ENCODE assay signal across 35 cellular contexts in the genomic region with DNA sequence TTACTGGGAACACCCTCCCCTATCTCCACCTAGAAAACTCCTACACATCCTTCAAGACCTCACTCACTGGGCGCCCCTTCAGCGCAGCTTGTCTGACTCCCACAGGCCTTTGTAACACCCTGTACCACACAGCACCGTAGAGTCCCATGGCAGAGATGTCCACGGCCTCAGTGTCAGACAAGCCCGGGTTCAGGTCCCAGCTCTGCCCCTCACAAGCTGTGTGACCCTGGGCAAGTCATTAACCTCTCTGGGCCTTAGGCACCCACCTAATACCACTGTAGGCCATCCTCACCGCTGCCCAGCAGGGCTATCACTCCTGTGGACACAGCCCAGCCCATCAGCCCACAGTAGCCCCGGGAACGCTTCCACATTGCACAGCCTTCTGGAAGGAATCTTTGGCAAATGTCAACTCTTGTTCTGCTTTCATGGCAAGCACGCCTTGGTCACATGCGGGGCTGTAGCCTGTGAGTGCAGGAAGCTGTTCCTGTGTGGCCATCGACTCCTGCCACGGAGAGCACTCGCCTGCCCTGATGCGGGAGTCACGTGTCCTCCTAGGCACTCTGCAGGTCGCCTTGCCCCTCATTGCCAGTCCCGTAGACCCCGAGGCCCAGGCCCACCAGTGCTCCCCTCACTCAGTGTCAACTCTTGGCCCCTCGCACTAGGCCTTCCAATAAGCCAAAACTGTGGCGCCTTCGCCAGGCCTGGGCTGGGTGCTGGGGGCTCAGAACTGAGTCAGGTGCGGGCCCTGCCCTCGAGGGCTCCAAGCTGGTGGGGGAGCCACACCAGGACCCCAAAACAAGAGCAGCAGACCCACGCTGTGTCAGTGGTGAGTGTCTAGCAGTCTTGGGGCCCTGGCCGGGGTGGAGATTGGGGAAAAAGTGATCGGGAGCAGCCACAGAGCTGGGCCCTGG. TPM values are rescaled to one million over a fixed set of nuclear protein-coding genes. Genes with fewer than 3 reads are reported as not detected.
DNase-seq lines count a peak whose midpoint lies in the region; ATAC-seq, FAIRE-seq and TF ChIP-seq lines count a peak whose summit lies in the region.
"Had no signal": no experiment of that assay in that cellular context is flagged by ENCODE, and none has a peak within 500 bp of the region (broad histone marks: within the 10 kb centered on the region; RNA-seq: fewer than 3 reads in every experiment).

No MANE protein-coding gene starts in this region.

- no peak overlapping the region for H2AK5ac ChIP-seq in H9 (ENCODE audit: insufficient read length, low read length)

- H3K27me3 Mint-ChIP-seq in H9 (ENCODE audit: low read depth) (peaks cover 43% of the 10 kb centered on the region), T-cell (peaks cover 0 to 4% of the 10 kb centered on the region in 2 donors)
- H3K27me3 Mint-ChIP-seq: activated CD4-positive, alpha-beta T cell treated with anti-CD3 and anti-CD28 coated beads, Interleukin-2, amount 10 ng/mL, durations not matched to agents 24 days and 14 days had no signal

- POLR2A ChIA-PET in T-cell (lab: Charles Lee), result no interaction called here

- H2BK20ac ChIP-seq in H9 (ENCODE audit: low read depth, low read length, poor library complexity, severe bottlenecking), result no peak overlapping the region

- H4K5ac ChIP-seq in H9 (ENCODE audit: insufficient read length, low read depth, low read length), result no peak overlapping the region

- no peak overlapping the region for H3K23ac ChIP-seq in H9 (ENCODE audit: insufficient read length, low read depth, low read length)

- no peak overlapping the region for H3K9ac ChIP-seq in H9 (ENCODE audit: extremely low read depth, insufficient read length, low read length)
- no peak overlapping the region for H3K9ac ChIP-seq in kidney (ENCODE audit: low read length in 2 of 2)

- DNase-seq in H9 (peak; percentile 27), kidney (peak; percentile 38), spleen (peak; percentile 46), T-cell (no peak)
- DNase-seq in activated CD8-positive, alpha-beta memory T cell treated with anti-CD3 and anti-CD28 coated beads, Interleukin-2, amount 50 U/mL, for 48 hours, result peak; percentile 30
- DNase-seq: activated CD4-positive, alpha-beta T cell treated with anti-CD3 and anti-CD28 coated beads, Interleukin-2, amount 10 ng/mL, durations not matched to agents 24 days and 14 days; activated naive CD4-positive, alpha-beta T cell treated with anti-CD3 and anti-CD28 coated beads, Interleukin-2, amount 50 U/mL, for 16 hours; amygdala; brain microvascular endothelial cell; effector CD4-positive, alpha-beta T cell; KBM-7; mucosa of descending colon; natural killer cell; NCI-H1694 treated with DMSO at 0.1 percent for 48 hours; NCI-H2171; NCI-H510A; SJCRH30; stimulated activated naive CD4-positive, alpha-beta T cell treated with Interleukin-2 at 50 U/mL for 16 hours; uterus had no signal

- H3K4ac ChIP-seq in H9 (ENCODE audit: low read depth, low read length), result peak overlapping the region; percentile 47; the same call in 1 of the 2 replicates

- 0 out of 2 replicates have a peak overlapping the region, but pooled peaks have one; percentile 3 for H2BK15ac ChIP-seq in H9 (ENCODE audit: low read depth, low read length)

- no peaks in the 10 kb centered on the region for H3K79me1 ChIP-seq in H9 (ENCODE audit: insufficient read depth, low read depth, low read length, poor library complexity, severe bottlenecking)

- no peak for TF ChIP-seq POLR2A in spleen (IDR thresholded peaks at IDR 0.05)

- no peak overlapping the region for H3T11ph ChIP-seq in H9 (ENCODE audit: low read length)

- peaks cover 14 to 16% of the 10 kb centered on the region in 2 experiments for H3K9me3 Mint-ChIP-seq in H9
- H3K9me3 Mint-ChIP-seq in T-cell, result no peaks in the 10 kb centered on the region
- H3K9me3 Mint-ChIP-seq: activated CD4-positive, alpha-beta T cell treated with anti-CD3 and anti-CD28 coated beads, Interleukin-2, amount 10 ng/mL, durations not matched to agents 24 days and 14 days; activated T-helper 17 cell treated with anti-CD3 and anti-CD28 coated beads, Interleukin-2, amount 50 U/mL, for 72 hours; CD8-positive, alpha-beta T cell; natural killer cell had no signal

- H3K27me3 ChIP-seq in H9 (ENCODE audit: insufficient read depth, low read length) (no peaks in the 10 kb centered on the region), spleen (replicated peaks in 1 of 7) (no peaks in the 10 kb centered on the region)
- H3K27me3 ChIP-seq: brain microvascular endothelial cell, SJCRH30, uterus had no signal

- no peaks in the 10 kb centered on the region for H3K9me3 ChIP-seq in H9 (ENCODE audit: control insufficient read depth, low read depth, low read length)
- H3K9me3 ChIP-seq in kidney (ENCODE audit: control insufficient read depth in 1 of 2, low read length in 2 of 2), result no peaks in the 10 kb centered on the region
- no peaks in the 10 kb centered on the region for H3K9me3 ChIP-seq in spleen
- H3K9me3 ChIP-seq: BE2C, mucosa of descending colon, SJCRH30, uterus had no signal

- H3K4me1 Mint-ChIP-seq in H9 (peaks cover 33 to 39% of the 10 kb centered on the region in 2 experiments), T-cell (no peaks in the 10 kb centered on the region)
- H3K4me1 Mint-ChIP-seq: activated CD4-positive, alpha-beta T cell treated with anti-CD3 and anti-CD28 coated beads, Interleukin-2, amount 10 ng/mL, durations not matched to agents 24 days and 14 days; activated T-helper 17 cell treated with anti-CD3 and anti-CD28 coated beads, Interleukin-2, amount 50 U/mL, for 72 hours; natural killer cell had no signal

- no peak for TF ChIP-seq CTCF in H9 (conservative IDR thresholded peaks at IDR 0.05)
- TF ChIP-seq CTCF in kidney (IDR thresholded peaks at IDR 0.05; ENCODE audit: borderline replicate concordance, extremely low read depth, insufficient read depth), result no peak
- TF ChIP-seq CTCF in spleen (IDR thresholded peaks at IDR 0.05 in 8 of 11, conservative IDR thresholded peaks at IDR 0.05 in 3 of 11), result no peak

- H2BK12ac ChIP-seq in H9 (ENCODE audit: insufficient read length, low read depth, low read length), result peak overlapping the region; percentile 77

- H3K23me2 ChIP-seq in H9 (ENCODE audit: insufficient read length, low read depth, low read length, poor library complexity, severe bottlenecking), result no peaks in the 10 kb centered on the region

- intact Hi-C loops in kidney (cut with DNase I) (no loop called here), spleen (cut with DNase I; ENCODE audit: low total_unique reads) (no loop called here)

- no peak overlapping the region for H3K27ac ChIP-seq in H9 (ENCODE audit: insufficient read length, low read depth, low read length)
- no peak overlapping the region for H3K27ac ChIP-seq in kidney (ENCODE audit: low read depth in 2 of 2, low read length in 2 of 2)
- H3K27ac ChIP-seq in spleen, result no peak overlapping the region
- H3K27ac ChIP-seq: brain microvascular endothelial cell, epithelial cell of prostate, SJCRH30, skin epidermis, uterus had no signal

- no peak overlapping the region for H3K4me2 ChIP-seq in H9 (ENCODE audit: insufficient read depth, insufficient read length, low read length)

- H4K20me1 ChIP-seq in H9 (ENCODE audit: control insufficient read depth, insufficient read depth, insufficient read length), result no peaks in the 10 kb centered on the region

- H3K4me1 ChIP-seq in H9 (ENCODE audit: insufficient read depth, low read length) (peaks cover 6% of the 10 kb centered on the region), kidney (ENCODE audit: control insufficient read depth in 1 of 2, insufficient read depth in 1 of 2, low read depth in 1 of 2, low read length in 2 of 2) (no peaks in the 10 kb centered on the region), spleen (no peaks in the 10 kb centered on the region)
- H3K4me1 ChIP-seq: BE2C, SJCRH30, uterus had no signal

- H3K36me3 Mint-ChIP-seq in H9 (ENCODE audit: insufficient read depth in 1 of 3, low read depth in 3 of 3) (peaks cover 2 to 14% (median 12%) of the 10 kb centered on the region in 3 experiments; a peak in 5 of 7 replicates), T-cell (no peaks in the 10 kb centered on the region)
- H3K36me3 Mint-ChIP-seq: CD8-positive, alpha-beta T cell; natural killer cell had no signal

- H4K91ac ChIP-seq in H9 (ENCODE audit: insufficient read length, low read depth, low read length), result peak overlapping the region; percentile 4

- H3K14ac ChIP-seq in H9 (ENCODE audit: insufficient read depth, low read length), result peak overlapping the region; percentile 16; the same call in 1 of the 2 replicates

- no peak for FAIRE-seq in kidney (lab: Jason Lieb, UNC)
- FAIRE-seq: keratinocyte had no signal

- H3K4me3 Mint-ChIP-seq in H9 (no peak overlapping the region; a peak in 1 of 5 replicates), T-cell (no peak overlapping the region)
- H3K4me3 Mint-ChIP-seq: activated CD4-positive, alpha-beta T cell treated with anti-CD3 and anti-CD28 coated beads, Interleukin-2, amount 10 ng/mL, durations not matched to agents 24 days and 14 days; activated T-helper 17 cell treated with anti-CD3 and anti-CD28 coated beads, Interleukin-2, amount 50 U/mL, for 72 hours; CD8-positive, alpha-beta T cell; natural killer cell had no signal

- no peak overlapping the region for H4K8ac ChIP-seq in H9 (replicated peaks; ENCODE audit: insufficient read length, low read depth, low read length)

- H3K27ac Mint-ChIP-seq in H9 (peak overlapping the region; percentile 62 to 89 (median 82)), T-cell (no peak overlapping the region)
- H3K27ac Mint-ChIP-seq: activated CD4-positive, alpha-beta T cell treated with anti-CD3 and anti-CD28 coated beads, Interleukin-2, amount 10 ng/mL, durations not matched to agents 24 days and 14 days; activated T-helper 17 cell treated with anti-CD3 and anti-CD28 coated beads, Interleukin-2, amount 50 U/mL, for 72 hours; CD8-positive, alpha-beta T cell; natural killer cell had no signal

- no peak overlapping the region for H3K4me3 ChIP-seq in kidney (ENCODE audit: low read length in 2 of 2)
- H3K4me3 ChIP-seq in spleen, result no peak overlapping the region
- H3K4me3 ChIP-seq: mucosa of descending colon, SJCRH30, skin epidermis, uterus had no signal

- H3K79me2 ChIP-seq in H9 (ENCODE audit: insufficient read depth, low read length), result no peaks in the 10 kb centered on the region

- no peaks in the 10 kb centered on the region for H3K36me3 ChIP-seq in kidney (ENCODE audit: control insufficient read depth in 1 of 2, insufficient read depth in 2 of 2, low read length in 2 of 2)
- H3K36me3 ChIP-seq in spleen, result no peaks in the 10 kb centered on the region
- H3K36me3 ChIP-seq: BE2C, brain microvascular endothelial cell, SJCRH30, uterus had no signal

- CTCF ChIA-PET in T-cell (lab: Charles Lee), result no interaction called here

- peak overlapping the region; percentile 45 for H3K18ac ChIP-seq in H9 (ENCODE audit: insufficient read length, low read depth, low read length)

- no CpG with 5 or more reads among the region's 26 CpGs for WGBS in H9 (ENCODE audit: extremely low coverage, insufficient read length, low lambda C conversion rate)
- 89 to 93% (median 91%) methylated on average over 21 to 26 of the region's 26 CpGs for WGBS in spleen, 5 donors

- no peak overlapping the region for H3K56ac ChIP-seq in H9 (ENCODE audit: insufficient read length, low read depth, low read length)

- peak overlapping the region; percentile 20 for H2BK5ac ChIP-seq in H9 (ENCODE audit: insufficient read length, low read length)

- ATAC-seq in GM21390 (IDR thresholded peaks at IDR 0.05; ENCODE audit: unreplicated experiment), result no peak
- no peak for ATAC-seq in HG02623 (IDR thresholded peaks at IDR 0.05; ENCODE audit: unreplicated experiment)
- no peak for ATAC-seq in T-cell (replicated peaks in 1 of 4)
- ATAC-seq: activated T-helper 17 cell treated with anti-CD3 and anti-CD28 coated beads, Interleukin-2, amount 50 U/mL, for 72 hours; CD8-positive, alpha-beta T cell; mucosa of descending colon; natural killer cell had no signal

- no peak overlapping the region for H2BK120ac ChIP-seq in H9 (ENCODE audit: low read depth, low read length, poor library complexity, severe bottlenecking)

- no peak overlapping the region for H2AFZ ChIP-seq in H9 (ENCODE audit: low read length)

RNA-seq across cellular contexts. Expression of gene RFPL3, which starts 32.9 kb away (rescaled TPM):
- total RNA-seq in H9 (2021) (not detected in 2 replicates), kidney (not detected), spleen (not detected), T-cell (not detected)
- polyA plus RNA-seq in kidney (ENCODE audit: insufficient read depth, low read depth, low replicate concordance) (not detected), spleen (under 1 TPM in 1 of 3 donors, not detected in 2; 0.06 TPM)
- total RNA-seq: activated CD4-positive, alpha-beta T cell treated with anti-CD3 and anti-CD28 coated beads, Interleukin-2, amount 10 ng/mL, durations not matched to agents 24 days and 14 days; activated T-helper 17 cell treated with anti-CD3 and anti-CD28 coated beads, Interleukin-2, amount 50 U/mL, for 72 hours; CD8-positive, alpha-beta T cell; chondrocyte; Daoy; H4; lung microvascular endothelial cell; M059J; mucosa of descending colon; natural killer cell; omental fat pad; renal cortical epithelial cell; SJCRH30; temporal lobe; uterus had no signal
- polyA plus RNA-seq: keratinocyte had no signal

Comparison
In these comparisons a context has a peak if more than half of its experiments do, and no peak if none do; other contexts are left out.
1. DNase-seq: peak in H9 (single experiment), activated CD8-positive, alpha-beta memory T cell treated with anti-CD3 and anti-CD28 coated beads, Interleukin-2, amount 50 U/mL, for 48 hours (single experiment), kidney (single experiment) and spleen (single experiment); none in T-cell (0 of 34).
2. H3K27ac Mint-ChIP-seq: peak in H9 (3 of 3); none in T-cell (0 of 2).